ENCODE assay signal across 17 cellular contexts in genomic region chr16:61891460-61891859, GRCh38.
"Had no signal": no experiment of that assay in that cellular context is flagged by ENCODE, and none has a peak within 500 bp of the region (broad histone marks: within the 10 kb centered on the region; RNA-seq: fewer than 3 reads in every experiment).

No MANE protein-coding gene starts in this region.

- ATAC-seq: activated CD8-positive, alpha-beta T cell treated with anti-CD3 and anti-CD28 coated beads, Interleukin-2, amount 10 ng/mL, durations not matched to agents 7 days and 5 days; body of pancreas; heart left ventricle; mucosa of descending colon; stimulated activated naive B cell treated with anti-CD40 and anti-IgM and Interleukin-4, amounts not matched to agents 10 μg/mL and 1 μg/mL and 100 μg/mL, for 72 hours; upper lobe of right lung had no signal

- H3K4me3 ChIP-seq: body of pancreas, heart left ventricle, left ventricle myocardium inferior, mucosa of descending colon, upper lobe of right lung had no signal

- DNase-seq: activated B cell treated with CpG ODN at 0.5 μM for 24 hours; activated CD4-positive, alpha-beta T cell treated with anti-CD3 and anti-CD28 coated beads, Interleukin-2, amount 10 ng/mL, durations not matched to agents 24 days and 14 days; activated CD8-positive, alpha-beta T cell treated with anti-CD3 and anti-CD28 coated beads, Interleukin-2, amount 10 ng/mL, durations not matched to agents 7 days and 5 days; activated naive CD4-positive, alpha-beta T cell treated with Interleukin-2 at 50 U/mL for 16 hours; activated naive CD8-positive, alpha-beta T cell treated with anti-CD3 and anti-CD28 coated beads, Interleukin-2, amount 10 ng/mL, durations not matched to agents 7 days and 5 days; activated T-cell treated with anti-CD3 and anti-CD28 coated beads, Interleukin-2, amount 50 U/mL, for 24 hours; amygdala; body of pancreas; caudate nucleus; erythroblast; heart left ventricle; left ventricle myocardium inferior; mesenchymal stem cell; mucosa of descending colon; naive B cell; stimulated activated naive B cell treated with anti-CD40 and anti-IgM and Interleukin-4, amounts not matched to agents 10 μg/mL and 1 μg/mL and 100 μg/mL, for 72 hours; upper lobe of right lung had no signal

- H3K36me3 ChIP-seq: heart left ventricle, left ventricle myocardium inferior, upper lobe of right lung had no signal

- H3K9me3 ChIP-seq: body of pancreas, left ventricle myocardium inferior, mucosa of descending colon, upper lobe of right lung had no signal

- H3K27me3 ChIP-seq: body of pancreas, heart left ventricle, upper lobe of right lung had no signal

- H3K27ac ChIP-seq: body of pancreas, heart left ventricle, left ventricle myocardium inferior, upper lobe of right lung had no signal

- H3K4me1 ChIP-seq: body of pancreas, heart left ventricle, left ventricle myocardium inferior, upper lobe of right lung had no signal
